8 cellular contexts compared by ENCODE assay signal in the genomic region with DNA sequence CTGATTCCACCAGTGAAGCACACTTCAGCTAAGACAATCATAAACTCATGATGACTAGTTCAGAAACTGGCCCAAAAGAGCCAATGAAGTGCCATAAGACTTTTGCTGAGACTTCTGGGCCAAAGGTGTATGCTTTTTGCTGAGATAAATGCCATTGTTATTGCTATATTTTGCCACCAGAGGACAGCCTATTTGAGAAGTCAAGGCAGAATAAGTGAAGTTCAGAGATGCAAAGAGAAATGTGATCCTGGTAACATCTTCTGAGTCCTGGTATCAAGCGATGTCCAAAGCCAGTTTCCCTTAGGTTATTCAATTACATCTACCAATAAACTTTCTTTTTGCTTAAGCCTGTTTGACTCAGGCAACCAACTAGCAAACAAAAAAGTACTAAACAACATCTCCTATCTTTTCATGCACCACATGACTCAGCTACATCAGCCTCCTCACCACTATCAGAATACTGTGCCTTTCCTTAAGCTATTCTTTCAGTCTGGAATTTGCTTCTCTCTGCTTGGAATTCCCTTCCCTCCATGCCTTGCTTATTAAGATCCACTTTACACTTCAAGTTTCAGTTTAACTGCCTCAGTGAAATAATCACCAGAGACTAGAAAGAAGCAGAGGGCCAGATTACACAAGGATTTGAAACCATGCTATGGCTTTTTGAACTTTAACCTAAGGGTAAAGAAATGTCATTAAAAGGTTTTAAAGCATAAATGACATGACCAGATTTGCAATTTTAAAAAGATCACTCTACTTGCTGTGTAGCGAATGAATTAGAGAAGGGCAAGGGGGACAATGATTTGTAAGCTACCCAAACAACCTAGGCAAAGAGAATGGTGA. TPM values are rescaled to one million over a fixed set of nuclear protein-coding genes. Genes with fewer than 3 reads are reported as not detected.
A peak's percentile ranks its signal among the peaks of the same experiment; 100 is the strongest.
DNase-seq lines count a peak whose midpoint lies in the region; ATAC-seq, FAIRE-seq and TF ChIP-seq lines count a peak whose summit lies in the region.

No MANE protein-coding gene starts in this region.

- H3K9me1 ChIP-seq in keratinocyte (ENCODE audit: control insufficient read depth, extremely low read depth, insufficient read depth, low read length) = no peaks in the 10 kb centered on the region

- H3K9me3 ChIP-seq in keratinocyte (ENCODE audit: control insufficient read depth, low read depth, low read length) = no peaks in the 10 kb centered on the region

- no peaks in the 10 kb centered on the region for H4K20me1 ChIP-seq in keratinocyte (ENCODE audit: control insufficient read depth, extremely low read depth, insufficient read depth, low read length)

- no peaks in the 10 kb centered on the region for H3K36me3 ChIP-seq in keratinocyte (ENCODE audit: control insufficient read depth in 2 of 2, extremely low read depth in 1 of 2, insufficient read depth in 2 of 2, low read length in 2 of 2)

- FAIRE-seq in keratinocyte (lab: Jason Lieb, UNC) = peak; percentile 67

- H3K27me3 ChIP-seq in keratinocyte (ENCODE audit: control insufficient read depth, extremely low read depth, insufficient read depth, low read length) = no peaks in the 10 kb centered on the region

- H3K27ac ChIP-seq in keratinocyte (ENCODE audit: control insufficient read depth, insufficient read depth, low read length) = no peak overlapping the region

- H3K9ac ChIP-seq in keratinocyte (ENCODE audit: control insufficient read depth, extremely low read depth, insufficient read depth, low read length) = no peak overlapping the region

- no peak overlapping the region for H3K4me3 ChIP-seq in keratinocyte (ENCODE audit: control insufficient read depth in 2 of 3, extremely low read depth in 1 of 3, insufficient read depth in 2 of 3, low read depth in 1 of 3, low read length in 3 of 3)

- peak; percentile 66 for TF ChIP-seq CTCF in GM12873 (IDR thresholded peaks at IDR 0.05; ENCODE audit: insufficient read depth, low read depth, low read length, missing control alignments)
- TF ChIP-seq CTCF in keratinocyte (optimal IDR thresholded peaks at IDR 0.05 in 1 of 3, IDR thresholded peaks at IDR 0.05 in 1 of 3, conservative IDR thresholded peaks at IDR 0.05 in 1 of 3; ENCODE audit: extremely low read depth in 1 of 3, insufficient read depth in 2 of 3, low read length in 3 of 3) = peak; percentile 21 to 64 (median 63)

- DNase-seq in AG08395 (ENCODE audit: low spot score) = peak; percentile 38
- no peak for DNase-seq in keratinocyte (ENCODE audit: low read depth, low spot score)
- no peak for DNase-seq in stimulated activated CD4-positive, alpha-beta T cell treated with anti-CD3 and anti-CD28 coated beads, Interleukin-15, amount 100 ng/mL, for 24 hours
- DNase-seq in NCI-H774 (lab: John Stamatoyannopoulos, UW) = no peak
- DNase-seq in NCI-H446 treated with DMSO at 0.1 percent for 48 hours (lab: John Stamatoyannopoulos, UW) = no peak
- no peak for DNase-seq in superior temporal gyrus (ENCODE audit: extremely low spot score)

- H2AFZ ChIP-seq in keratinocyte (ENCODE audit: control insufficient read depth, low read length) = no peak overlapping the region

- dilution Hi-C loops in keratinocyte (cut with MboI; ENCODE audit: extremely low pct_ligation_motif_present, low sequenced_read_pairs) = no loop called here

- H3K4me2 ChIP-seq in keratinocyte (ENCODE audit: control insufficient read depth, extremely low read depth, insufficient read depth, low read depth, low read length) = no peak overlapping the region

- H3K4me1 ChIP-seq in keratinocyte (ENCODE audit: control insufficient read depth, extremely low read depth, insufficient read depth, low read length) = no peaks in the 10 kb centered on the region

- peak; percentile 75 for ATAC-seq in SK-N-SH treated with all-trans-retinoic acid at 6 μM for 48 hours

- no peaks in the 10 kb centered on the region for H3K79me2 ChIP-seq in keratinocyte (ENCODE audit: control insufficient read depth, insufficient read depth, low read length)

TF ChIP-seq in SK-N-SH treated with all-trans-retinoic acid at 6 μM for 48 hours, 23 proteins besides CTCF, POLR2A, EP300 and RAD21:
- TF ChIP-seq ARNTL (CRISPR knock-in tag; IDR thresholded peaks at IDR 0.05; ENCODE audit: borderline replicate concordance, low read depth) (no peak), TOX (CRISPR knock-in tag; IDR thresholded peaks at IDR 0.05; ENCODE audit: borderline replicate concordance) (no peak), ZC3H10 (CRISPR knock-in tag; IDR thresholded peaks at IDR 0.05) (no peak), TCF4 (CRISPR knock-in tag; IDR thresholded peaks at IDR 0.05; ENCODE audit: borderline replicate concordance) (no peak), RARB (CRISPR knock-in tag; IDR thresholded peaks at IDR 0.05) (no peak), PPARA (CRISPR knock-in tag; IDR thresholded peaks at IDR 0.05; ENCODE audit: borderline replicate concordance) (no peak), ISL1 (CRISPR knock-in tag; IDR thresholded peaks at IDR 0.05) (no peak), ESRRG (CRISPR knock-in tag; IDR thresholded peaks at IDR 0.05) (no peak), ZNF565 (CRISPR knock-in tag; conservative IDR thresholded peaks at IDR 0.05; ENCODE audit: low read depth) (no peak)
- TF ChIP-seq, protein P1, sequence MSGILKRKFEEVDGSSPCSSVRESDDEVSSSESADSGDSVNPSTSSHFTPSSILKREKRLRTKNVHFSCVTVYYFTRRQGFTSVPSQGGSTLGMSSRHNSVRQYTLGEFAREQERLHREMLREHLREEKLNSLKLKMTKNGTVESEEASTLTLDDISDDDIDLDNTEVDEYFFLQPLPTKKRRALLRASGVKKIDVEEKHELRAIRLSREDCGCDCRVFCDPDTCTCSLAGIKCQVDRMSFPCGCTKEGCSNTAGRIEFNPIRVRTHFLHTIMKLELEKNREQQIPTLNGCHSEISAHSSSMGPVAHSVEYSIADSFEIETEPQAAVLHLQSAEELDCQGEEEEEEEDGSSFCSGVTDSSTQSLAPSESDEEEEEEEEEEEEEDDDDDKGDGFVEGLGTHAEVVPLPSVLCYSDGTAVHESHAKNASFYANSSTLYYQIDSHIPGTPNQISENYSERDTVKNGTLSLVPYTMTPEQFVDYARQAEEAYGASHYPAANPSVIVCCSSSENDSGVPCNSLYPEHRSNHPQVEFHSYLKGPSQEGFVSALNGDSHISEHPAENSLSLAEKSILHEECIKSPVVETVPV (CRISPR knock-in tag; IDR thresholded peaks at IDR 0.05) = no peak

RNA-seq across cellular contexts. Expression of gene CRY1, which starts 14.0 kb away (rescaled TPM):
- 5.2 to 10.0 TPM (median 7.3 TPM) in 3 replicates for polyA plus RNA-seq in keratinocyte
- 5.6 TPM for polyA plus RNA-seq in keratinocyte (2011; ENCODE audit: low read depth)
- 3.4 and 6.4 TPM in 2 replicates for polyA plus RNA-seq in keratinocyte (2011; cell fraction: cytosol; rRNA removed)
- polyA plus RNA-seq in keratinocyte (2011; cell fraction: nucleus; rRNA removed) = 7.1 and 15.3 TPM in 2 replicates
- 7.2 and 7.9 TPM in 2 replicates for polyA plus RNA-seq in keratinocyte (2012; ENCODE audit: low replicate concordance)
- polyA minus RNA-seq in keratinocyte = 2.3 to 5.5 TPM (median 3.1 TPM) in 3 replicates
- 10.2 TPM for polyA minus RNA-seq in keratinocyte (2011; cell fraction: cytosol; rRNA and poly(A)+ RNA removed)
- 7.9 and 8.1 TPM in 2 replicates for polyA minus RNA-seq in keratinocyte (2011; cell fraction: nucleus; rRNA and poly(A)+ RNA removed)
